8 cellular contexts compared by ENCODE assay signal in the genomic region with DNA sequence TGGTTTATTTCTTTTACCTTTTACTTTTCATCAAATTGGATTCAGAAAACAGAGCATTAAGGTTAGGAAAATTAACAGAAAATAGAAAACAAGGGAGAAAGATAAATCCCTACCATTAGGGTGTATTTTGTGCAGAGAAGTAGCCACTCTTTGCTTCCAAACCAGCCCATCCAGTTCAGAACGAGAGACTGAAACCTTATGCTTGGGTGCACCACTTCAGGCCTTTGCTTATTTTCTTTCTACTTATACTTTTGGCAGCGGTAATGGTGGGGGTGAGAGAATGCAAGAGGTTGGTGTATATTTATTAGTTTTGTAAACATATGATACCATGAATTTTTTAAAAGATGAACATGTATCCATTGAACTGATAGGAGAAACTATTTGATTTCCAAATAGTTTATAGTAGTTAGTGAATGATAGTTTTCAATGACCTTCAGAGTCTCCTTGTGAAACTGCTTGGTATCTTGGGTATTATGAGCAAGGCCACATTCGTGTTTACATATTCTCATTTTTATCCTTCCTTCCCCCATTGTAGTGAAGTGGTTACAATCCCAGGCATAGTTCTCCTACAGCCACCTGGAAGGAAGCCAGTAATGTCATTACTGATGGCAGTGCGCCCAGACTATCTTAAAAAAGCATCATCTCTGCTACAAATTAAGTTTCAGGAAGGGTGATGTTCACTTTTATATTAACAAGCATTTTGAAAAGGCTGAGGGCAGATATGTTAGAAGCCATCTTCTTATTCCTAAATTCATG.
DNase-seq lines count a peak whose midpoint lies in the region; ATAC-seq and TF ChIP-seq lines count a peak whose summit lies in the region.

No MANE protein-coding gene starts in this region.

- H3K4me3 Mint-ChIP-seq in CD4-positive, CD25-positive, alpha-beta regulatory T cell, result peak overlapping the region in 1 of 4 donors; percentile 13
- no peak overlapping the region for H3K4me3 Mint-ChIP-seq in activated CD4-positive, alpha-beta T cell treated with anti-CD3 and anti-CD28 coated beads for 36 hours

- H3K27me3 ChIP-seq in CD4-positive, CD25-positive, alpha-beta regulatory T cell (ENCODE audit: control insufficient read depth, insufficient read depth, low read length), result no peaks in the 10 kb centered on the region
- H3K27me3 ChIP-seq in muscle layer of duodenum (ENCODE audit: low read depth, low read length), result no peaks in the 10 kb centered on the region

- intact Hi-C loops in OCI-LY7 (cut with micrococcal nuclease; ENCODE audit: unreplicated experiment), result loop anchor here (2.0 to 5.0 kb wide), 2 partner anchors 60 to 63 kb away; a partner anchor contains a TSS
- intact Hi-C loops in activated CD4-positive, alpha-beta T cell treated with anti-CD3 and anti-CD28 coated beads for 36 hours (cut with DNase I, micrococcal nuclease), result no loop called here

- no peak overlapping the region for H3K27ac ChIP-seq in CD4-positive, CD25-positive, alpha-beta regulatory T cell (ENCODE audit: insufficient read depth, low read length, poor library complexity, severe bottlenecking)
- peak overlapping the region; percentile 65 for H3K27ac ChIP-seq in OCI-LY7 (ENCODE audit: low read depth, low read length, poor library complexity, severe bottlenecking)
- peak overlapping the region; percentile 70 for H3K27ac ChIP-seq in muscle layer of duodenum (ENCODE audit: low read length)

- CTCF ChIA-PET in OCI-LY7 (lab: Charles Lee; ENCODE audit: unreplicated experiment), result no interaction called here
- CTCF ChIA-PET in activated CD4-positive, alpha-beta T cell treated with anti-CD3 and anti-CD28 coated beads for 36 hours (lab: Charles Lee), result interaction anchor here (1.2 kb wide), 1 partner anchor 32 kb away, joined by 4 read pairs; no protein-coding TSS in a partner anchor

- H3K9me3 ChIP-seq in CD4-positive, CD25-positive, alpha-beta regulatory T cell (ENCODE audit: control insufficient read depth in 2 of 2, low read length in 2 of 2), result no peaks in the 10 kb centered on the region
- H3K9me3 ChIP-seq in OCI-LY7 (ENCODE audit: low read length) (no peaks in the 10 kb centered on the region), muscle layer of duodenum (ENCODE audit: control insufficient read depth in 1 of 2, low read length in 2 of 2) (no peaks in the 10 kb centered on the region)

- H3K4me3 ChIP-seq in CD4-positive, CD25-positive, alpha-beta regulatory T cell (ENCODE audit: low read depth, low read length), result no peak overlapping the region
- peak overlapping the region; percentile 33 for H3K4me3 ChIP-seq in OCI-LY7 (ENCODE audit: low read depth, low read length, poor library complexity, severe bottlenecking)
- H3K4me3 ChIP-seq in epithelial cell of esophagus (ENCODE audit: low read length), result no peak overlapping the region
- no peak overlapping the region for H3K4me3 ChIP-seq in muscle layer of duodenum (ENCODE audit: low read depth in 1 of 2, low read length in 2 of 2)

- peaks cover 20% of the 10 kb centered on the region for H3K4me1 ChIP-seq in CD4-positive, CD25-positive, alpha-beta regulatory T cell (ENCODE audit: control insufficient read depth, insufficient read depth, low read length, poor library complexity, severe bottlenecking)
- H3K4me1 ChIP-seq in OCI-LY7 (ENCODE audit: insufficient read depth, low read length, poor library complexity, severe bottlenecking) (peaks cover 65% of the 10 kb centered on the region), muscle layer of duodenum (ENCODE audit: control insufficient read depth in 1 of 2, insufficient read depth in 2 of 2, low read length in 2 of 2) (peaks cover 4 to 29% of the 10 kb centered on the region in 2 donors)

- H3K9me2 ChIP-seq in OCI-LY7 (ENCODE audit: insufficient read depth, low read length), result no peaks in the 10 kb centered on the region

- peaks cover 13% of the 10 kb centered on the region for H3K36me3 ChIP-seq in CD4-positive, CD25-positive, alpha-beta regulatory T cell (ENCODE audit: control insufficient read depth, insufficient read depth, low read length)
- H3K36me3 ChIP-seq in OCI-LY7 (ENCODE audit: insufficient read depth, low read length), result peaks cover 10% of the 10 kb centered on the region
- no peaks in the 10 kb centered on the region for H3K36me3 ChIP-seq in muscle layer of duodenum (ENCODE audit: control insufficient read depth in 1 of 2, insufficient read depth in 2 of 2, low read length in 2 of 2)

- peak overlapping the region; percentile 39 for H2AFZ ChIP-seq in OCI-LY7 (ENCODE audit: low read length)

- no peaks in the 10 kb centered on the region for H3K27me3 Mint-ChIP-seq in CD4-positive, CD25-positive, alpha-beta regulatory T cell
- H3K27me3 Mint-ChIP-seq in activated CD4-positive, alpha-beta T cell treated with anti-CD3 and anti-CD28 coated beads for 36 hours, result no peaks in the 10 kb centered on the region

- TF ChIP-seq CTCF in OCI-LY7 (conservative IDR thresholded peaks at IDR 0.05; ENCODE audit: low read length) (no peak), epithelial cell of esophagus (IDR thresholded peaks at IDR 0.05; ENCODE audit: insufficient read depth, low read depth, low read length, missing control alignments) (no peak)

- H3K9me3 Mint-ChIP-seq in CD4-positive, CD25-positive, alpha-beta regulatory T cell, result peaks cover 0 to 3% (median 0%) of the 10 kb centered on the region in 7 donors
- H3K9me3 Mint-ChIP-seq in activated CD4-positive, alpha-beta T cell treated with anti-CD3 and anti-CD28 coated beads for 36 hours (ENCODE audit: low read depth), result no peaks in the 10 kb centered on the region

- peaks cover 12% of the 10 kb centered on the region; the same call in 1 of the 2 replicates for H3K79me2 ChIP-seq in OCI-LY7 (ENCODE audit: insufficient read depth, low read depth, low read length)

- no peaks in the 10 kb centered on the region for H4K20me1 ChIP-seq in OCI-LY7 (ENCODE audit: insufficient read depth, low read length)

- peaks cover 34% of the 10 kb centered on the region for H3K36me3 Mint-ChIP-seq in CD4-positive, CD25-positive, alpha-beta regulatory T cell
- H3K36me3 Mint-ChIP-seq in activated CD4-positive, alpha-beta T cell treated with anti-CD3 and anti-CD28 coated beads for 36 hours (ENCODE audit: low read depth), result peaks cover 46% of the 10 kb centered on the region

- peak overlapping the region; percentile 21 to 71 (median 52) for H3K27ac Mint-ChIP-seq in CD4-positive, CD25-positive, alpha-beta regulatory T cell
- H3K27ac Mint-ChIP-seq in activated CD4-positive, alpha-beta T cell treated with anti-CD3 and anti-CD28 coated beads for 36 hours, result no peak overlapping the region

- no peak for DNase-seq in CD4-positive, CD25-positive, alpha-beta regulatory T cell
- DNase-seq in HUDEP-2 (lab: John Stamatoyannopoulos, UW; ENCODE audit: unreplicated experiment in 76 of 76) (peak in 72 of 76 experiments; percentile 8 to 90 (median 70)), OCI-LY7 (ENCODE audit: low spot score) (peak; percentile 31), epithelial cell of esophagus (ENCODE audit: low read depth) (peak; percentile 89), mesenteric fat pad (ENCODE audit: low spot score) (no peak)
- DNase-seq in activated CD4-positive, alpha-beta T cell treated with anti-CD3 and anti-CD28 coated beads for 36 hours, result no peak

- POLR2A ChIA-PET in OCI-LY7 (lab: Charles Lee), result interaction anchor here (0.6 to 2.1 kb wide), 4 partner anchors 61 to 195 kb away, joined by 3 to 5 read pairs (median 4); a partner anchor contains a TSS
- POLR2A ChIA-PET in activated CD4-positive, alpha-beta T cell treated with anti-CD3 and anti-CD28 coated beads for 36 hours (lab: Charles Lee), result no interaction called here

- peaks cover 40 to 63% (median 51%) of the 10 kb centered on the region in 4 donors for H3K4me1 Mint-ChIP-seq in CD4-positive, CD25-positive, alpha-beta regulatory T cell
- peaks cover 51% of the 10 kb centered on the region for H3K4me1 Mint-ChIP-seq in activated CD4-positive, alpha-beta T cell treated with anti-CD3 and anti-CD28 coated beads for 36 hours

- peak overlapping the region; percentile 65 for H3K4me2 ChIP-seq in OCI-LY7 (ENCODE audit: low read length)

- no peak for ATAC-seq in CD4-positive, CD25-positive, alpha-beta regulatory T cell (ENCODE audit: low read depth in 2 of 2)
- peak; percentile 56 for ATAC-seq in GM19467 (IDR thresholded peaks at IDR 0.05; ENCODE audit: unreplicated experiment)
- ATAC-seq in activated CD4-positive, alpha-beta T cell treated with anti-CD3 and anti-CD28 coated beads for 36 hours, result no peak

- no TSS peak for BruUV-seq in OCI-LY7 (replicated peaks; lab: Mats Ljungman, UMichigan)

Comparison
In these comparisons a context has a peak if more than half of its experiments do, and no peak if none do; other contexts are left out.
1. DNase-seq: peak in HUDEP-2 (72 of 76), OCI-LY7 (single experiment) and epithelial cell of esophagus (single experiment); none in CD4-positive, CD25-positive, alpha-beta regulatory T cell (0 of 3), mesenteric fat pad (single experiment) and activated CD4-positive, alpha-beta T cell treated with anti-CD3 and anti-CD28 coated beads for 36 hours (single experiment).